12 cellular contexts compared by ENCODE assay signal in genomic region chr9:78130004-78130403, GRCh38.
DNase-seq lines count a peak whose midpoint lies in the region; ATAC-seq and TF ChIP-seq lines count a peak whose summit lies in the region.
"Had no signal": no experiment of that assay in that cellular context is flagged by ENCODE, and none has a peak within 500 bp of the region (broad histone marks: within the 10 kb centered on the region; RNA-seq: fewer than 3 reads in every experiment).

No MANE protein-coding gene starts in this region.

- H3K4me1 ChIP-seq in right cardiac atrium (ENCODE audit: control insufficient read depth, insufficient read depth, low read length): no peaks in the 10 kb centered on the region
- peaks cover 6 to 11% of the 10 kb centered on the region in 2 donors for H3K4me1 ChIP-seq in naive thymus-derived CD4-positive, alpha-beta T cell (ENCODE audit: control insufficient read depth in 2 of 2, insufficient read depth in 2 of 2, low read length in 2 of 2)
- peaks cover 0 to 12% (median 4%) of the 10 kb centered on the region in 4 donors for H3K4me1 ChIP-seq in stomach

- WGBS in right cardiac atrium: 63% methylated on average over 6 of the region's 6 CpGs
- WGBS in stomach, 5 donors: 67 to 80% (median 77%) methylated on average over 6 of the region's 6 CpGs

- no peak for TF ChIP-seq CTCF in stomach (IDR thresholded peaks at IDR 0.05)

- H3K4me3 ChIP-seq in right cardiac atrium (ENCODE audit: low read length): no peak overlapping the region
- H3K4me3 ChIP-seq in naive thymus-derived CD4-positive, alpha-beta T cell (ENCODE audit: low read length): no peak overlapping the region
- no peak overlapping the region for H3K4me3 ChIP-seq in stomach

- peaks cover 0 to 17% (median 0%) of the 10 kb centered on the region in 5 donors for H3K36me3 Mint-ChIP-seq in naive thymus-derived CD4-positive, alpha-beta T cell

- no peak overlapping the region for H3K27ac ChIP-seq in right cardiac atrium (ENCODE audit: low read length)
- H3K27ac ChIP-seq in naive thymus-derived CD4-positive, alpha-beta T cell (ENCODE audit: low read depth, low read length): no peak overlapping the region
- H3K27ac ChIP-seq in stomach: no peak overlapping the region

- ATAC-seq in right cardiac atrium (peak; percentile 60 to 73), HG03025 (IDR thresholded peaks at IDR 0.05; ENCODE audit: low FRiP score, unreplicated experiment) (no peak)
- ATAC-seq in naive thymus-derived CD4-positive, alpha-beta T cell: no peak
- ATAC-seq: activated CD4-positive, alpha-beta T cell treated with anti-CD3 and anti-CD28 coated beads for 36 hours had no signal

- H3K27me3 Mint-ChIP-seq in naive thymus-derived CD4-positive, alpha-beta T cell: peaks cover 0 to 17% (median 0%) of the 10 kb centered on the region in 5 donors

- H3K27ac Mint-ChIP-seq in naive thymus-derived CD4-positive, alpha-beta T cell: no peak overlapping the region
- H3K27ac Mint-ChIP-seq: activated CD4-positive, alpha-beta T cell treated with anti-CD3 and anti-CD28 coated beads for 36 hours had no signal

- no peaks in the 10 kb centered on the region for H3K36me3 ChIP-seq in naive thymus-derived CD4-positive, alpha-beta T cell (ENCODE audit: control insufficient read depth in 2 of 3, insufficient read depth in 3 of 3, low read length in 3 of 3)
- no peaks in the 10 kb centered on the region for H3K36me3 ChIP-seq in stomach

- H3K9me3 ChIP-seq in right cardiac atrium (ENCODE audit: control insufficient read depth, low read length): no peaks in the 10 kb centered on the region
- no peaks in the 10 kb centered on the region for H3K9me3 ChIP-seq in naive thymus-derived CD4-positive, alpha-beta T cell (ENCODE audit: control insufficient read depth in 2 of 3, low read length in 3 of 3)
- no peaks in the 10 kb centered on the region for H3K9me3 ChIP-seq in stomach

- no peak overlapping the region for H3K4me3 Mint-ChIP-seq in naive thymus-derived CD4-positive, alpha-beta T cell
- H3K4me3 Mint-ChIP-seq: activated CD4-positive, alpha-beta T cell treated with anti-CD3 and anti-CD28 coated beads for 36 hours had no signal

- peaks cover 9 to 22% (median 17%) of the 10 kb centered on the region in 7 donors for H3K4me1 Mint-ChIP-seq in naive thymus-derived CD4-positive, alpha-beta T cell

- CTCF ChIA-PET in naive thymus-derived CD4-positive, alpha-beta T cell (lab: Charles Lee): interaction anchor here (0.8 to 3.4 kb wide), 3 partner anchors 9 to 128 kb away, joined by 3 to 15 read pairs (median 4); no protein-coding TSS in a partner anchor

- peaks cover 0 to 14% (median 0%) of the 10 kb centered on the region in 11 donors for H3K9me3 Mint-ChIP-seq in naive thymus-derived CD4-positive, alpha-beta T cell

- no peaks in the 10 kb centered on the region for H3K27me3 ChIP-seq in right cardiac atrium (ENCODE audit: control insufficient read depth, insufficient read depth)
- no peaks in the 10 kb centered on the region for H3K27me3 ChIP-seq in naive thymus-derived CD4-positive, alpha-beta T cell (ENCODE audit: control insufficient read depth in 2 of 2, insufficient read depth in 2 of 2, low read length in 2 of 2)
- H3K27me3 ChIP-seq in stomach: no peaks in the 10 kb centered on the region

- intact Hi-C loops in right cardiac atrium (cut with DNase I): no loop called here
- intact Hi-C loops in cardiac septum (cut with DNase I): no loop called here
- intact Hi-C loops in naive thymus-derived CD4-positive, alpha-beta T cell (cut with micrococcal nuclease): loop anchor here (1.0 to 10.0 kb wide), 3 partner anchors 9 to 165 kb away; partner anchors contain the start of gene PSAT1 (in 1 of the 2)
- intact Hi-C loops in stomach (cut with DNase I; ENCODE audit: low total_unique reads): no loop called here

- no peak for TF ChIP-seq POLR2A in stomach (IDR thresholded peaks at IDR 0.05)

- POLR2A ChIA-PET in naive thymus-derived CD4-positive, alpha-beta T cell (lab: Charles Lee): interaction anchor here (0.7 to 1.0 kb wide), 3 partner anchors 8 to 97 kb away, joined by 3 read pairs; no protein-coding TSS in a partner anchor

- DNase-seq in right cardiac atrium (peak; percentile 30 to 66 (median 36)), cardiac septum (ENCODE audit: low spot score) (no peak), amniotic epithelial cell (ENCODE audit: low read depth) (peak; percentile 34), hypothalamus (lab: John Stamatoyannopoulos, UW) (peak in 45 of 51 donors; percentile 7 to 92 (median 70)), stomach (no peak)
- no peak for DNase-seq in naive thymus-derived CD4-positive, alpha-beta T cell
- DNase-seq in stimulated activated CD4-positive, alpha-beta T cell treated with anti-CD3 and anti-CD28 coated beads, Interleukin-4, amount 100 ng/mL, for 4 hours: no peak
- DNase-seq: activated CD4-positive, alpha-beta T cell treated with anti-CD3 and anti-CD28 coated beads for 36 hours; glutamatergic neuron; NCI-H1105; small intestine had no signal

- no peak for TF ChIP-seq EP300 in stomach (IDR thresholded peaks at IDR 0.05)

Comparison
In these comparisons a context has a peak if more than half of its experiments do, and no peak if none do; other contexts are left out.
1. DNase-seq: peak in right cardiac atrium (3 of 3), amniotic epithelial cell (single experiment) and hypothalamus (45 of 51); none in cardiac septum (single experiment), naive thymus-derived CD4-positive, alpha-beta T cell (0 of 9), stomach (single experiment) and stimulated activated CD4-positive, alpha-beta T cell treated with anti-CD3 and anti-CD28 coated beads, Interleukin-4, amount 100 ng/mL, for 4 hours (0 of 2).
2. ATAC-seq: peak in right cardiac atrium (2 of 2); none in HG03025 (single experiment) and naive thymus-derived CD4-positive, alpha-beta T cell (single experiment).
3. intact Hi-C loops: an anchor here in naive thymus-derived CD4-positive, alpha-beta T cell (1.0 to 10.0 kb wide); none called in right cardiac atrium, cardiac septum and stomach.